In genomic region chr12:49671051-49671765, GRCh38 we compare ENCODE assay signal across 8 cellular contexts. TPM values are rescaled to one million over a fixed set of nuclear protein-coding genes. Genes with fewer than 3 reads are reported as not detected.
DNase-seq lines count a peak whose midpoint lies in the region; ATAC-seq and TF ChIP-seq lines count a peak whose summit lies in the region.

No MANE protein-coding gene starts in this region.

- BruUV-seq in PC-3 (replicated peaks; lab: Mats Ljungman, UMichigan) = no TSS peak

- ATAC-seq in lung (ENCODE audit: insufficient read depth, low FRiP score) (no peak), HG03280 (IDR thresholded peaks at IDR 0.05; ENCODE audit: unreplicated experiment) (no peak), PC-3 (no peak)
- ATAC-seq in stimulated activated naive CD8-positive, alpha-beta T cell treated with anti-CD3 and anti-CD28 coated beads, Interleukin-15, Interleukin-2, amounts not matched to agents 100 U/mL and 50 U/mL, for 24 hours = peak; percentile 62

- no peak overlapping the region for H2AFZ ChIP-seq in PC-3 (ENCODE audit: low read length)

- no peaks in the 10 kb centered on the region for H3K79me2 ChIP-seq in PC-3 (ENCODE audit: low read length)

- no peaks in the 10 kb centered on the region for H3F3A ChIP-seq in PC-3 (ENCODE audit: low read length, unreplicated experiment)

- H3K27me3 ChIP-seq in lung (ENCODE audit: control insufficient read depth, insufficient read depth) = no peaks in the 10 kb centered on the region
- no peaks in the 10 kb centered on the region for H3K27me3 ChIP-seq in PC-3 (ENCODE audit: low read length)

- H4K20me1 ChIP-seq in PC-3 (ENCODE audit: low read length) = no peaks in the 10 kb centered on the region

- no peak for TF ChIP-seq POLR2A in NB4 (IDR thresholded peaks at IDR 0.05; ENCODE audit: extremely low read depth, insufficient read length)

- 19 to 32% methylated on average over 5 of the region's 5 CpGs for whole genome bisulfite sequencing in lung, 2 donors

- no peaks in the 10 kb centered on the region for H3K9me3 ChIP-seq in lung (ENCODE audit: control insufficient read depth in 2 of 2, insufficient read depth in 1 of 2, low read length in 1 of 2)
- no peaks in the 10 kb centered on the region for H3K9me3 ChIP-seq in PC-3 (ENCODE audit: low read length)

- no peak overlapping the region for H3K4me2 ChIP-seq in PC-3 (ENCODE audit: low read length)

- POLR2A ChIA-PET in PC-3 (lab: Charles Lee; ENCODE audit: unreplicated experiment) = no interaction called here

- TF ChIP-seq CTCF in NB4 (IDR thresholded peaks at IDR 0.05; ENCODE audit: low read depth, low read length) = no peak
- TF ChIP-seq CTCF in lung (IDR thresholded peaks at IDR 0.05; ENCODE audit: control extremely low read depth, extremely low read depth) = no peak
- no peak for TF ChIP-seq CTCF in PC-3 (conservative IDR thresholded peaks at IDR 0.05; ENCODE audit: low read depth, low read length)

- no peak overlapping the region for H3K4me3 ChIP-seq in NB4 (ENCODE audit: low read depth, low read length)
- H3K4me3 ChIP-seq in lung = no peak overlapping the region
- H3K4me3 ChIP-seq in PC-3 (ENCODE audit: low read length) = no peak overlapping the region

- peaks cover 33 to 38% of the 10 kb centered on the region in 2 donors for H3K4me1 ChIP-seq in lung (ENCODE audit: control insufficient read depth in 2 of 2, insufficient read depth in 2 of 2, low read length in 2 of 2)
- H3K4me1 ChIP-seq in PC-3 (ENCODE audit: insufficient read depth, low read length) = no peaks in the 10 kb centered on the region

- H3K36me3 ChIP-seq in lung (ENCODE audit: control insufficient read depth in 2 of 2, insufficient read depth in 2 of 2, low read length in 2 of 2) (peaks cover 0 to 2% of the 10 kb centered on the region in 2 donors), PC-3 (ENCODE audit: low read depth, low read length) (no peaks in the 10 kb centered on the region)

- H3K27ac ChIP-seq in lung (ENCODE audit: low read depth in 1 of 2, low read length in 1 of 2) (peak overlapping the region; percentile 79 to 87), PC-3 (ENCODE audit: low read length) (no peak overlapping the region)

- intact Hi-C loops in PC-3 (cut with micrococcal nuclease) = no loop called here

- no peak overlapping the region for H3K9ac ChIP-seq in PC-3 (ENCODE audit: low read length)

- no peaks in the 10 kb centered on the region for H3K9me2 ChIP-seq in PC-3 (replicated peaks; ENCODE audit: low read length)

- CTCF ChIA-PET in PC-3 (lab: Charles Lee) = no interaction called here

- DNase-seq in NB4 (ENCODE audit: low read depth) (peak; percentile 69), lung (ENCODE audit: low spot score) (no peak), PC-3 (no peak), DMS 273 treated with DMSO at 0.1 percent for 48 hours (lab: John Stamatoyannopoulos, UW) (no peak), NCI-H1417 (lab: John Stamatoyannopoulos, UW) (no peak)
- peak; percentile 73 to 74 for DNase-seq in activated T-cell treated with anti-CD3 and anti-CD28 coated beads, Interleukin-2, amount 50 U/mL, for 48 hours
- DNase-seq in stimulated activated naive CD8-positive, alpha-beta T cell treated with anti-CD3 and anti-CD28 coated beads, Interleukin-15, Interleukin-2, amounts not matched to agents 100 U/mL and 50 U/mL, for 24 hours = peak; percentile 57

RNA-seq across cellular contexts. Expression of gene FMNL3, which starts 36.0 kb away (rescaled TPM):
- total RNA-seq in lung (10 to 100 TPM; 30.9 to 51.2 TPM), PC-3 (2014; rRNA removed) (5.2 and 6.2 TPM in 2 replicates)
- polyA plus RNA-seq in lung = 10 to 100 TPM; 11.5 to 13.9 TPM

RNA-seq across cellular contexts. Expression of gene PRPF40B, which starts 47.8 kb away (rescaled TPM):
- total RNA-seq in lung (10 to 100 TPM; 15.8 to 20.0 TPM), PC-3 (2014; rRNA removed) (16.2 and 17.7 TPM in 2 replicates)
- 10 to 100 TPM; 10.0 to 18.3 TPM for polyA plus RNA-seq in lung

Comparison
In these comparisons a context has a peak if more than half of its experiments do, and no peak if none do; other contexts are left out.
1. DNase-seq: peak in NB4 (single experiment), activated T-cell treated with anti-CD3 and anti-CD28 coated beads, Interleukin-2, amount 50 U/mL, for 48 hours (2 of 2) and stimulated activated naive CD8-positive, alpha-beta T cell treated with anti-CD3 and anti-CD28 coated beads, Interleukin-15, Interleukin-2, amounts not matched to agents 100 U/mL and 50 U/mL, for 24 hours (single experiment); none in lung (single experiment), PC-3 (single experiment), DMS 273 treated with DMSO at 0.1 percent for 48 hours (single experiment) and NCI-H1417 (0 of 3).